In genomic region chr1:13735168-13735930, GRCh38 we compare ENCODE assay signal across 19 cellular contexts. TPM values are rescaled to one million over a fixed set of nuclear protein-coding genes. Genes with fewer than 3 reads are reported as not detected.
A peak's percentile ranks its signal among the peaks of the same experiment; 100 is the strongest.
DNase-seq lines count a peak whose midpoint lies in the region; ATAC-seq and TF ChIP-seq lines count a peak whose summit lies in the region.
"Had no signal": no experiment of that assay in that cellular context is flagged by ENCODE, and none has a peak within 500 bp of the region (broad histone marks: within the 10 kb centered on the region; RNA-seq: fewer than 3 reads in every experiment).

No MANE protein-coding gene starts in this region.

- peak overlapping the region; percentile 31 for H3K27ac ChIP-seq in CD4-positive, alpha-beta memory T cell (ENCODE audit: low read depth, low read length)
- H3K27ac ChIP-seq in heart left ventricle = no peak overlapping the region
- H3K27ac ChIP-seq: right atrium auricular region had no signal

- H3K27me3 ChIP-seq in CD4-positive, alpha-beta memory T cell (ENCODE audit: insufficient read depth, low read length) = no peaks in the 10 kb centered on the region
- H3K27me3 ChIP-seq in heart left ventricle = no peaks in the 10 kb centered on the region
- H3K27me3 ChIP-seq: right atrium auricular region had no signal

- no peak overlapping the region for H3K4me3 ChIP-seq in CD4-positive, alpha-beta memory T cell (ENCODE audit: low read length in 2 of 2)
- H3K4me3 ChIP-seq in heart left ventricle = no peak overlapping the region
- H3K4me3 ChIP-seq: right atrium auricular region had no signal

- intact Hi-C loops in CD4-positive, alpha-beta memory T cell (cut with micrococcal nuclease) = no loop called here
- intact Hi-C loops in heart left ventricle (cut with DNase I) = no loop called here

- peaks cover 46 to 70% (median 56%) of the 10 kb centered on the region in 4 donors for H3K4me1 Mint-ChIP-seq in CD4-positive, alpha-beta memory T cell
- peaks cover 25% of the 10 kb centered on the region for H3K4me1 Mint-ChIP-seq in activated T-helper 17 cell treated with anti-CD3 and anti-CD28 coated beads, Interleukin-2, amount 50 U/mL, for 72 hours
- H3K4me1 Mint-ChIP-seq in natural killer cell treated with Interleukin-12 subunit alpha and Interleukin-12 subunit beta and Interleukin-15 and Interleukin-18, amount 100 ng/mL, for 72 hours (ENCODE audit: low read depth in 2 of 2) = peaks cover 45 to 52% of the 10 kb centered on the region in 2 donors

- peak overlapping the region in 4 of 8 donors; percentile 10 to 23 (median 19) for H3K4me3 Mint-ChIP-seq in CD4-positive, alpha-beta memory T cell
- H3K4me3 Mint-ChIP-seq in activated T-helper 17 cell treated with anti-CD3 and anti-CD28 coated beads, Interleukin-2, amount 50 U/mL, for 72 hours = no peak overlapping the region
- no peak overlapping the region for H3K4me3 Mint-ChIP-seq in natural killer cell treated with Interleukin-12 subunit alpha and Interleukin-12 subunit beta and Interleukin-15 and Interleukin-18, amount 100 ng/mL, for 72 hours
- H3K4me3 Mint-ChIP-seq: mesothelial cell of epicardium had no signal

- WGBS in heart left ventricle, 4 donors = 90 to 96% (median 95%) methylated on average over 11 of the region's 11 CpGs

- peaks cover 0 to 14% of the 10 kb centered on the region in 2 donors for H3K36me3 Mint-ChIP-seq in CD4-positive, alpha-beta memory T cell
- peaks cover 57% of the 10 kb centered on the region for H3K36me3 Mint-ChIP-seq in activated T-helper 17 cell treated with anti-CD3 and anti-CD28 coated beads, Interleukin-2, amount 50 U/mL, for 72 hours (ENCODE audit: low read depth)
- H3K36me3 Mint-ChIP-seq in natural killer cell treated with Interleukin-12 subunit alpha and Interleukin-12 subunit beta and Interleukin-15 and Interleukin-18, amount 100 ng/mL, for 72 hours = no peaks in the 10 kb centered on the region
- H3K36me3 Mint-ChIP-seq: mesothelial cell of epicardium had no signal

- no peaks in the 10 kb centered on the region for H3K9me3 ChIP-seq in CD4-positive, alpha-beta memory T cell (ENCODE audit: control insufficient read depth in 1 of 2, low read length in 2 of 2)
- H3K9me3 ChIP-seq in heart left ventricle = no peaks in the 10 kb centered on the region
- H3K9me3 ChIP-seq: right atrium auricular region had no signal

- ATAC-seq in activated T-helper 17 cell treated with anti-CD3 and anti-CD28 coated beads, Interleukin-2, amount 50 U/mL, for 72 hours (replicated peaks) = no peak
- no peak for ATAC-seq in natural killer cell treated with Interleukin-12 subunit alpha and Interleukin-12 subunit beta and Interleukin-15 and Interleukin-18, amount 100 ng/mL, for 72 hours
- no peak for ATAC-seq in heart left ventricle
- ATAC-seq: left colon, Right ventricle myocardium inferior had no signal

- DNase-seq in Ammon's horn (ENCODE audit: low spot score) (peak; percentile 39), NCI-H1694 treated with DMSO at 0.1 percent for 48 hours (lab: John Stamatoyannopoulos, UW) (no peak), heart left ventricle (no peak), A172 (ENCODE audit: low spot score) (no peak), OCI-M1 (lab: John Stamatoyannopoulos, UW) (no peak)
- no peak for DNase-seq in CD4-positive, alpha-beta memory T cell
- DNase-seq in natural killer cell treated with Interleukin-12 subunit alpha and Interleukin-12 subunit beta and Interleukin-15 and Interleukin-18, amount 100 ng/mL, for 72 hours (ENCODE audit: low spot score) = no peak
- DNase-seq: activated CD8-positive, alpha-beta memory T cell treated with anti-CD3 and anti-CD28 coated beads, Interleukin-2, amount 50 U/mL, for 48 hours; dermis blood vessel endothelial cell; KG1; left colon; NCI-H1048; NCI-H524; stimulated activated CD4-positive, alpha-beta T cell treated with anti-CD3 and anti-CD28 coated beads, Interleukin-15, amount 100 ng/mL, for 24 hours; stimulated activated naive CD4-positive, alpha-beta T cell had no signal

- no peaks in the 10 kb centered on the region for H3K36me3 ChIP-seq in CD4-positive, alpha-beta memory T cell (ENCODE audit: insufficient read depth, low read length)
- no peaks in the 10 kb centered on the region for H3K36me3 ChIP-seq in heart left ventricle
- H3K36me3 ChIP-seq: right atrium auricular region had no signal

- no peak for TF ChIP-seq CTCF in heart left ventricle (IDR thresholded peaks at IDR 0.05)

- peak overlapping the region; percentile 61 to 93 (median 85) for H3K27ac Mint-ChIP-seq in CD4-positive, alpha-beta memory T cell
- H3K27ac Mint-ChIP-seq in activated T-helper 17 cell treated with anti-CD3 and anti-CD28 coated beads, Interleukin-2, amount 50 U/mL, for 72 hours = peak overlapping the region; percentile 71
- peak overlapping the region; percentile 28 to 89 for H3K27ac Mint-ChIP-seq in natural killer cell treated with Interleukin-12 subunit alpha and Interleukin-12 subunit beta and Interleukin-15 and Interleukin-18, amount 100 ng/mL, for 72 hours
- H3K27ac Mint-ChIP-seq: mesothelial cell of epicardium had no signal

- H3K4me1 ChIP-seq in CD4-positive, alpha-beta memory T cell (ENCODE audit: insufficient read depth, low read length) = peaks cover 52% of the 10 kb centered on the region
- peaks cover 0 to 38% (median 0%) of the 10 kb centered on the region in 12 donors for H3K4me1 ChIP-seq in heart left ventricle
- H3K4me1 ChIP-seq: right atrium auricular region had no signal

- POLR2A ChIA-PET in CD4-positive, alpha-beta memory T cell (lab: Charles Lee; ENCODE audit: partially characterized antibody) = interaction anchor here (0.6 to 8.1 kb wide), 4 partner anchors 9 to 34 kb away, joined by 3 to 188 read pairs (median 4); no protein-coding TSS in a partner anchor

- no peak for TF ChIP-seq POLR2A in heart left ventricle (IDR thresholded peaks at IDR 0.05)

- H3K9me3 Mint-ChIP-seq in CD4-positive, alpha-beta memory T cell = peaks cover 0 to 3% (median 0%) of the 10 kb centered on the region in 8 donors
- no peaks in the 10 kb centered on the region for H3K9me3 Mint-ChIP-seq in activated T-helper 17 cell treated with anti-CD3 and anti-CD28 coated beads, Interleukin-2, amount 50 U/mL, for 72 hours
- no peaks in the 10 kb centered on the region for H3K9me3 Mint-ChIP-seq in natural killer cell treated with Interleukin-12 subunit alpha and Interleukin-12 subunit beta and Interleukin-15 and Interleukin-18, amount 100 ng/mL, for 72 hours
- H3K9me3 Mint-ChIP-seq: mesothelial cell of epicardium had no signal

- CTCF ChIA-PET in CD4-positive, alpha-beta memory T cell (lab: Charles Lee; ENCODE audit: partially characterized antibody) = interaction anchor here (1.1 to 4.9 kb wide), 3 partner anchors 9 to 13 kb away, joined by 3 to 30 read pairs (median 4); no protein-coding TSS in a partner anchor

- H3K27me3 Mint-ChIP-seq in CD4-positive, alpha-beta memory T cell = no peaks in the 10 kb centered on the region
- H3K27me3 Mint-ChIP-seq in activated T-helper 17 cell treated with anti-CD3 and anti-CD28 coated beads, Interleukin-2, amount 50 U/mL, for 72 hours = no peaks in the 10 kb centered on the region
- H3K27me3 Mint-ChIP-seq in natural killer cell treated with Interleukin-12 subunit alpha and Interleukin-12 subunit beta and Interleukin-15 and Interleukin-18, amount 100 ng/mL, for 72 hours = no peaks in the 10 kb centered on the region

RNA-seq across cellular contexts. Expression of gene PRDM2, which starts 35.4 kb away (rescaled TPM):
- total RNA-seq in CD4-positive, alpha-beta memory T cell = 100 to 1,000 TPM; 113 to 118 TPM
- 10 to 100 TPM in 1 of 2 donors, 1 to 10 TPM in 1; 6.7 to 23.5 TPM for polyA plus RNA-seq in CD4-positive, alpha-beta memory T cell
- total RNA-seq in activated T-helper 17 cell treated with anti-CD3 and anti-CD28 coated beads, Interleukin-2, amount 50 U/mL, for 72 hours = 10 to 100 TPM; 57.1 to 66.1 TPM
- 10 to 100 TPM; 80.1 to 91.3 TPM for total RNA-seq in natural killer cell treated with Interleukin-12 subunit alpha and Interleukin-12 subunit beta and Interleukin-15 and Interleukin-18, amount 100 ng/mL, for 72 hours
- total RNA-seq in heart left ventricle = 10 to 100 TPM; 22.8 to 52.7 (median 38.8) TPM
- 10 to 100 TPM; 16.1 to 19.3 TPM for polyA plus RNA-seq in heart left ventricle
- 2.5 and 3.6 TPM in 2 replicates for total RNA-seq in A172 (2014; rRNA removed; shearing (Covaris generic))
